ENCODE assay signal across 8 cellular contexts in the genomic region with DNA sequence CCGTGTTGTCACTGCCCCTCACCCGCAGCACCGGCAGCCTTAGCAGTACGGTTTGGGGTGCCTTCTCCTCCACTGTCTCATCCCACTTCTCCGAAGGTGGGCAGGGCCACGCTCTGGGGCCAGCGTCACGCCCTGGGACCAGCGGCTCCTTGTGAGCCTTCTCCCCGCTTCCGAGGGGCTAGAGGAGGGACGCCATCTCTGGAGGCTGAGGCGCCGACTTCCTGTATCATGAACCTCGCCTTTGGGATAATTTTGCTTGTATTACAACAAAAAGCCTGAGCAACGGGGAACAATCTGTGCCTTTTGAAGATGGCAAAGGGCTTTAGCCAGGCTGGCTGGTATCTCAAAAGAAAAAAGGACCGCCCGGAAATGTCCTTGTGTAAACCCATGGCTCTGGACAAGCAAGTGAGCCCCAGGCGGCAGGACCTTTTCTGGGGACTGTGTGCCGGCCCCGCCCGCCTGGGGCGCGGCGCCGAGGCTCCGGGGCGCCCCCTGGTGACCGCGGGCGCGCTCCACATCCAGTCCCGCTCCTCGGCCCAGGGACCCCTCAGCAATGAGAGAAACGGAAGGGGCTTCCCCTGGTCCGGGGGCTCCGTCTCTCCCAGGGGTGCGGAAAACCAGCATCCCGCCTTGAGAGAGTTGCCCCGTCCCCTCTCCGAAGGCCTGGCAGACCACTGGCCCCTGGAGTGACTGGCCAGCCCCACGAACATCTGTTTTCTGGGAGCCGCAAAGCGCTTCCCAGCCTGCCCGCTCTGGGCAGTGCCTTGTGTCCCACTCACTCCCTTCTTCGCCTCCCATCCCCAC. TPM values are rescaled to one million over a fixed set of nuclear protein-coding genes. Genes with fewer than 3 reads are reported as not detected.
DNase-seq lines count a peak whose midpoint lies in the region; ATAC-seq and TF ChIP-seq lines count a peak whose summit lies in the region.

No MANE protein-coding gene starts in this region.

- peaks cover 49% of the 10 kb centered on the region for H3K36me3 ChIP-seq in lower lobe of right lung

- H3K4me3 ChIP-seq in lower lobe of right lung: peak overlapping the region; percentile 72

- H3K4me1 ChIP-seq in lower lobe of right lung: peaks cover 77% of the 10 kb centered on the region

- H3K27ac ChIP-seq in lower lobe of right lung: peak overlapping the region; percentile 90

- no peaks in the 10 kb centered on the region for H3K9me3 ChIP-seq in lower lobe of right lung

- peak; percentile 100 for TF ChIP-seq CTCF in lower lobe of right lung (IDR thresholded peaks at IDR 0.05)

- ATAC-seq in HG02623 (IDR thresholded peaks at IDR 0.05; ENCODE audit: unreplicated experiment) (peak; percentile 66), lower lobe of right lung (peak; percentile 85 to 87)

- DNase-seq in NCI-H82 (lab: John Stamatoyannopoulos, UW) (peak; percentile 53), NCI-H82 treated with DMSO at 0.1 percent for 48 hours (lab: John Stamatoyannopoulos, UW; ENCODE audit: unreplicated experiment) (no peak), NCI-H1105 treated with DMSO at 0.1 percent for 48 hours (lab: John Stamatoyannopoulos, UW) (peak; percentile 40), ecto neural progenitor cell (ENCODE audit: low spot score) (peak; percentile 84), lower lobe of right lung (peak; percentile 83)
- DNase-seq in activated CD4-positive, alpha-beta T cell treated with anti-CD3 and anti-CD28 coated beads, Interleukin-2, amount 50 U/mL, for 4 hours: peak; percentile 39 to 42
- peak in 2 of 3 donors; percentile 26 to 51 for DNase-seq in stimulated activated CD4-positive, alpha-beta T cell treated with anti-CD3 and anti-CD28 coated beads, TNF-alpha, amount 100 ng/mL, for 48 hours (ENCODE audit: low read depth in 3 of 3)

- no peaks in the 10 kb centered on the region for H3K27me3 ChIP-seq in lower lobe of right lung (ENCODE audit: low read depth)

- intact Hi-C loops in lower lobe of right lung (cut with DNase I): no loop called here

RNA-seq across cellular contexts. Expression of a gene that starts 3.8 kb away (rescaled TPM):
- 108 TPM for total RNA-seq in lower lobe of right lung

RNA-seq across cellular contexts. Expression of a gene that starts 15.2 kb away (rescaled TPM):
- total RNA-seq in lower lobe of right lung: 49.0 TPM

RNA-seq across cellular contexts. Expression of a gene that starts 25.9 kb away (rescaled TPM):
- total RNA-seq in lower lobe of right lung: 22.1 TPM
